Comparison of ENCODE assay signal across 23 cellular contexts in the genomic region with DNA sequence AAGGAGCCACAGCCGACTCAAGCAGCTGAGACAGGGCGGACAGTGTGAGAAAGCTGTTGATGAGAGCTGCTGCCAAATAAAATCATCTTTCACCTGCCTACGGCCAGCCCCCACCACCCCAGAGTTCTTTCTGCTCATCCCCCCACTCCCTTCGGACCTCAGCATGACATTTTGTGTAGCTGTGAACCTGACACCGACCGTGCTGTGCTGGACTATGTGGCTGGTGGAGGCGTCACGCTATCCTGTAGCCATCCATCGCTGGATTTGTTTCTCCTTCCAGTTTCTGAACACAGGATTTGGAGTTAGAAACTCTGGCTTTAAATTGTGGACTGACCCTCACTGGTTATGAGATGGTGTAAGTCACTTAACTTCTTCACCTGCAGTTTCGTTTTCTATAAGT.
"Had no signal": no experiment of that assay in that cellular context is flagged by ENCODE, and none has a peak within 500 bp of the region (broad histone marks: within the 10 kb centered on the region; RNA-seq: fewer than 3 reads in every experiment).

No MANE protein-coding gene starts in this region.

- H3K4me1 ChIP-seq: gastrocnemius medialis, right atrium auricular region, suprapubic skin, tibial artery had no signal

- H3K27ac ChIP-seq: brain microvascular endothelial cell, coronary artery, dorsolateral prefrontal cortex, gastrocnemius medialis, right atrium auricular region, suprapubic skin, tibial artery had no signal

- H3K4me3 ChIP-seq: coronary artery, dorsolateral prefrontal cortex, gastrocnemius medialis, right atrium auricular region, suprapubic skin, tibial artery had no signal

- H3K36me3 ChIP-seq: brain microvascular endothelial cell, gastrocnemius medialis, right atrium auricular region, suprapubic skin, tibial artery had no signal

- H3K9me3 ChIP-seq: gastrocnemius medialis had no signal

- H3K27me3 ChIP-seq: brain microvascular endothelial cell, gastrocnemius medialis, right atrium auricular region, suprapubic skin, tibial artery had no signal

- DNase-seq: activated CD4-positive, alpha-beta memory T cell treated with anti-CD3 and anti-CD28 coated beads for 36 hours; activated CD4-positive, alpha-beta T cell treated with anti-CD3 and anti-CD28 coated beads, Interleukin-2, amount 10 ng/mL, durations not matched to agents 24 days and 14 days; activated CD4-positive, CD25-positive, alpha-beta regulatory T cell treated with anti-CD3 and anti-CD28 coated beads, Interleukin-2, amount 50 U/mL, for 72 hours; activated CD8-positive, alpha-beta memory T cell treated with anti-CD3 and anti-CD28 coated beads, Interleukin-2, amount 50 U/mL, for 4 hours; activated effector memory CD4-positive, alpha-beta T cell treated with anti-CD3 and anti-CD28 coated beads, Interleukin-2, amount 50 U/mL, for 16 hours; activated naive CD4-positive, alpha-beta T cell treated with anti-CD3 and anti-CD28 coated beads, Interleukin-2, amount 10 ng/mL, durations not matched to agents 7 days and 5 days; activated naive CD8-positive, alpha-beta T cell treated with anti-CD3 and anti-CD28 coated beads, Interleukin-2, amount 10 ng/mL, durations not matched to agents 7 days and 5 days; activated T-cell treated with anti-CD3 and anti-CD28 coated beads, Interleukin-2, amount 50 U/mL, for 1 hour; brain microvascular endothelial cell; dorsolateral prefrontal cortex; effector memory CD4-positive, alpha-beta T cell; gastrocnemius medialis; glutamatergic neuron; left ventricle myocardium superior; midbrain; naive thymus-derived CD8-positive, alpha-beta T cell; stimulated activated CD4-positive, alpha-beta T cell treated with anti-CD3 and anti-CD28 coated beads, Interleukin-15, amount 100 ng/mL, for 24 hours; stimulated activated CD4-positive, alpha-beta T cell treated with anti-CD3 and anti-CD28 coated beads, Interleukin-2, amount 100 ng/mL, for 24 hours; stimulated activated naive B cell treated with anti-CD40 and anti-IgM and Interleukin-4, amounts not matched to agents 10 μg/mL and 1 μg/mL and 100 μg/mL, for 72 hours; tibial artery had no signal

- ATAC-seq: gastrocnemius medialis; left ventricle myocardium superior; naive thymus-derived CD8-positive, alpha-beta T cell; stimulated activated naive B cell treated with anti-CD40 and anti-IgM and Interleukin-4, amounts not matched to agents 10 μg/mL and 1 μg/mL and 100 μg/mL, for 72 hours had no signal
